Comparison of ENCODE assay signal across 8 cellular contexts in the genomic region with DNA sequence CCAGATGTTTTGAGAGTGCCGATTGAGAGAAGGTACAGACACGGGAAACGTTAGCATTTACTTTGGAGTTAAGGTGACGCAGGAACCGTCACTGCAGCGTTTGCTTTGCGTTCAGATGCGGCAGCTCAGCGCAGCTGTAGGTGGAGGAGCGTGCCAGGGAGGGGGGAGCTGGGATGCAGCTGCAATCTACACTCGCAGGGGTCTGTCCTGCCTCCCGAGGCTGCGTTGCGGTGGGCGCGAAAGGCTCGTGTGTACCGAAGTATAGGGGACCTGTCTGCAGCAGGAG. TPM values are rescaled to one million over a fixed set of nuclear protein-coding genes. Genes with fewer than 3 reads are reported as not detected.
A peak's percentile ranks its signal among the peaks of the same experiment; 100 is the strongest.
DNase-seq lines count a peak whose midpoint lies in the region; ATAC-seq, FAIRE-seq and TF ChIP-seq lines count a peak whose summit lies in the region.

No MANE protein-coding gene starts in this region.

- FAIRE-seq in A549 (lab: Jason Lieb, UNC) = no peak

- intact Hi-C loops in activated T-helper 1 cell treated with anti-CD3 and anti-CD28 coated beads, Interleukin-12 subunit alpha, Interleukin-12 subunit beta, Interleukin-2, Interleukin-4 antibody, amounts not matched to agents 30 ng/mL and 10 ng/mL and 1 ng/mL, durations not matched to agents 14 hours and 24 hours and 36 hours (cut with micrococcal nuclease) = loop anchor here (1.0 kb wide), 1 partner anchor 12 kb away; no protein-coding TSS in a partner anchor

- TF ChIP-seq CTCF in A549 (IDR thresholded peaks at IDR 0.05) = no peak
- no peak for TF ChIP-seq CTCF in GM13976 (IDR thresholded peaks at IDR 0.05; ENCODE audit: borderline replicate concordance, control extremely low read depth, extremely low read depth, insufficient read depth, missing control alignments)
- TF ChIP-seq CTCF in fibroblast of the aortic adventitia (IDR thresholded peaks at IDR 0.05; ENCODE audit: insufficient read depth, low read length) = no peak
- no peak for TF ChIP-seq CTCF in osteocyte (IDR thresholded peaks at IDR 0.05)

- peak overlapping the region; percentile 98 for H3K4me2 ChIP-seq in A549

- H3K9me3 ChIP-seq in A549 = no peaks in the 10 kb centered on the region

- peaks cover 43% of the 10 kb centered on the region for H3K4me1 Mint-ChIP-seq in activated T-helper 1 cell treated with anti-CD3 and anti-CD28 coated beads, Interleukin-12 subunit alpha, Interleukin-12 subunit beta, Interleukin-2, Interleukin-4 antibody, amounts not matched to agents 30 ng/mL and 10 ng/mL and 1 ng/mL, durations not matched to agents 14 hours and 24 hours and 36 hours (ENCODE audit: low read depth)
- peaks cover 30% of the 10 kb centered on the region for H3K4me1 Mint-ChIP-seq in osteocyte (ENCODE audit: unreplicated experiment)

- no peaks in the 10 kb centered on the region for H3K9me3 Mint-ChIP-seq in activated T-helper 1 cell treated with anti-CD3 and anti-CD28 coated beads, Interleukin-12 subunit alpha, Interleukin-12 subunit beta, Interleukin-2, Interleukin-4 antibody, amounts not matched to agents 30 ng/mL and 10 ng/mL and 1 ng/mL, durations not matched to agents 14 hours and 24 hours and 36 hours
- H3K9me3 Mint-ChIP-seq in osteocyte (ENCODE audit: unreplicated experiment) = no peaks in the 10 kb centered on the region

- WGBS in A549 (ENCODE audit: missing lambda C conversion rate) = 1% methylated on average over 18 of the region's 18 CpGs

- peak overlapping the region; percentile 78 to 98 for H3K27ac ChIP-seq in A549

- peak overlapping the region; percentile 97 for H3K4me3 Mint-ChIP-seq in activated T-helper 1 cell treated with anti-CD3 and anti-CD28 coated beads, Interleukin-12 subunit alpha, Interleukin-12 subunit beta, Interleukin-2, Interleukin-4 antibody, amounts not matched to agents 30 ng/mL and 10 ng/mL and 1 ng/mL, durations not matched to agents 14 hours and 24 hours and 36 hours
- H3K4me3 Mint-ChIP-seq in osteocyte (ENCODE audit: unreplicated experiment) = peak overlapping the region; percentile 87

- peak overlapping the region; percentile 90 for H3K27ac Mint-ChIP-seq in activated T-helper 1 cell treated with anti-CD3 and anti-CD28 coated beads, Interleukin-12 subunit alpha, Interleukin-12 subunit beta, Interleukin-2, Interleukin-4 antibody, amounts not matched to agents 30 ng/mL and 10 ng/mL and 1 ng/mL, durations not matched to agents 14 hours and 24 hours and 36 hours
- H3K27ac Mint-ChIP-seq in osteocyte (ENCODE audit: unreplicated experiment) = peak overlapping the region; percentile 92

- TF ChIP-seq POLR2A in A549 (IDR thresholded peaks at IDR 0.05; ENCODE audit: low read length) = no peak

- ATAC-seq in A549 = peak; percentile 71 to 78
- peak; percentile 36 for ATAC-seq in HG02884 (IDR thresholded peaks at IDR 0.05; ENCODE audit: unreplicated experiment)

- peaks cover 18% of the 10 kb centered on the region for H3K4me1 ChIP-seq in A549

- H3K4me3 ChIP-seq in A549 (peak overlapping the region; percentile 86), fibroblast of the aortic adventitia (ENCODE audit: low read depth, low read length) (peak overlapping the region; percentile 88)

- peaks cover 1% of the 10 kb centered on the region for H3K36me3 Mint-ChIP-seq in activated T-helper 1 cell treated with anti-CD3 and anti-CD28 coated beads, Interleukin-12 subunit alpha, Interleukin-12 subunit beta, Interleukin-2, Interleukin-4 antibody, amounts not matched to agents 30 ng/mL and 10 ng/mL and 1 ng/mL, durations not matched to agents 14 hours and 24 hours and 36 hours (ENCODE audit: low read depth)
- H3K36me3 Mint-ChIP-seq in osteocyte (ENCODE audit: unreplicated experiment) = no peaks in the 10 kb centered on the region

- peaks cover 13% of the 10 kb centered on the region for H3K27me3 Mint-ChIP-seq in activated T-helper 1 cell treated with anti-CD3 and anti-CD28 coated beads, Interleukin-12 subunit alpha, Interleukin-12 subunit beta, Interleukin-2, Interleukin-4 antibody, amounts not matched to agents 30 ng/mL and 10 ng/mL and 1 ng/mL, durations not matched to agents 14 hours and 24 hours and 36 hours (ENCODE audit: insufficient read depth)
- H3K27me3 Mint-ChIP-seq in osteocyte (ENCODE audit: unreplicated experiment) = no peaks in the 10 kb centered on the region

- TF ChIP-seq RAD21 in A549 (conservative IDR thresholded peaks at IDR 0.05 in 1 of 2, IDR thresholded peaks at IDR 0.05 in 1 of 2) = no peak

- CTCF ChIA-PET in A549 (lab: Yijun Ruan, JAX) = interaction anchor here (0.9 to 1.1 kb wide), 2 partner anchors 72 to 1794 kb away, joined by 3 read pairs; no protein-coding TSS in a partner anchor

- in situ Hi-C loops in GM13976 (cut with MboI; ENCODE audit: low sequenced_read_pairs, unreplicated experiment) = no loop called here

- peak; percentile 49 to 53 for DNase-seq in A549 (ENCODE audit: low read depth in 1 of 2, low spot score in 1 of 2)
- DNase-seq in GM13976 (ENCODE audit: low spot score) = peak; percentile 65
- DNase-seq in NCI-H2196 treated with DMSO at 0.1 percent for 48 hours (lab: John Stamatoyannopoulos, UW; ENCODE audit: unreplicated experiment) = peak; percentile 90
- DNase-seq in activated T-helper 1 cell treated with anti-CD3 and anti-CD28 coated beads, Interleukin-12 subunit alpha, Interleukin-12 subunit beta, Interleukin-2, Interleukin-4 antibody, amounts not matched to agents 30 ng/mL and 10 ng/mL and 1 ng/mL, durations not matched to agents 14 hours and 24 hours and 36 hours (ENCODE audit: low spot score) = peak; percentile 44
- peak; percentile 55 for DNase-seq in fibroblast of the aortic adventitia (ENCODE audit: low read depth)
- DNase-seq in osteocyte (ENCODE audit: extremely low spot score, unreplicated experiment) = no peak
- DNase-seq in activated effector memory CD4-positive, alpha-beta T cell treated with Interleukin-2 at 50 U/mL for 16 hours = no peak

- no peak for TF ChIP-seq EP300 in A549 (IDR thresholded peaks at IDR 0.05)

- POLR2A ChIA-PET in A549 (lab: Yijun Ruan, JAX) = interaction anchor here (0.5 to 1.0 kb wide), 2 partner anchors 13 to 23 kb away, joined by 3 to 4 read pairs; a partner anchor contains a TSS

TF ChIP-seq in A549, 52 proteins besides CTCF, POLR2A, EP300 and RAD21 (continues in another document):
- TF ChIP-seq FOSB (CRISPR knock-in tag; IDR thresholded peaks at IDR 0.05) (no peak), MYC (IDR thresholded peaks at IDR 0.05; ENCODE audit: borderline replicate concordance, low read length) (no peak), HEYL (CRISPR knock-in tag; IDR thresholded peaks at IDR 0.05) (no peak), RCOR1 (IDR thresholded peaks at IDR 0.05; ENCODE audit: low read depth, low read length) (no peak), MAFK (IDR thresholded peaks at IDR 0.05; ENCODE audit: partially characterized antibody) (no peak), PHF8 (IDR thresholded peaks at IDR 0.05; ENCODE audit: borderline replicate concordance, low read depth) (no peak)
- TF ChIP-seq, protein P1, sequence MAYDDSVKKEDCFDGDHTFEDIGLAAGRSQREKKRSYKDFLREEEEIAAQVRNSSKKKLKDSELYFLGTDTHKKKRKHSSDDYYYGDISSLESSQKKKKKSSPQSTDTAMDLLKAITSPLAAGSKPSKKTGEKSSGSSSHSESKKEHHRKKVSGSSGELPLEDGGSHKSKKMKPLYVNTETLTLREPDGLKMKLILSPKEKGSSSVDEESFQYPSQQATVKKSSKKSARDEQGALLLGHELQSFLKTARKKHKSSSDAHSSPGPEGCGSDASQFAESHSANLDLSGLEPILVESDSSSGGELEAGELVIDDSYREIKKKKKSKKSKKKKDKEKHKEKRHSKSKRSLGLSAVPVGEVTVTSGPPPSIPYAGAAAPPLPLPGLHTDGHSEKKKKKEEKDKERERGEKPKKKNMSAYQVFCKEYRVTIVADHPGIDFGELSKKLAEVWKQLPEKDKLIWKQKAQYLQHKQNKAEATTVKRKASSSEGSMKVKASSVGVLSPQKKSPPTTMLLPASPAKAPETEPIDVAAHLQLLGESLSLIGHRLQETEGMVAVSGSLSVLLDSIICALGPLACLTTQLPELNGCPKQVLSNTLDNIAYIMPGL (CRISPR knock-in tag; IDR thresholded peaks at IDR 0.05; ENCODE audit: borderline replicate concordance) = no peak

RNA-seq across cellular contexts. Expression of a gene that starts 0.4 kb away (rescaled TPM):
- polyA plus RNA-seq in A549 (2011; rRNA removed) = 24.8 and 37.3 TPM in 2 replicates
- polyA plus RNA-seq in A549 (2012; cell fraction: cytosol; rRNA removed) = 4.9 and 5.8 TPM in 2 replicates
- polyA plus RNA-seq in A549 (2012; cell fraction: nucleus; rRNA removed) = 2.2 TPM in 2 replicates
- 19.8 to 22.2 TPM (median 20.9 TPM) in 3 replicates for polyA plus RNA-seq in A549 (2017; fragmentation: RNase III; extraction: RNeasy Plus Mini Kit Qiagen cat#74134 plus additional on column Dnase treatment)
- 11.0 and 11.3 TPM in 2 replicates for polyA minus RNA-seq in A549 (2011; rRNA and poly(A)+ RNA removed)
- 59.0 and 77.2 TPM in 2 replicates for total RNA-seq in activated T-helper 1 cell treated with anti-CD3 and anti-CD28 coated beads, Interleukin-12 subunit alpha, Interleukin-12 subunit beta, Interleukin-2, Interleukin-4 antibody, amounts not matched to agents 30 ng/mL and 10 ng/mL and 1 ng/mL, durations not matched to agents 14 hours and 24 hours and 36 hours
- 30.4 and 40.2 TPM in 2 replicates for total RNA-seq in fibroblast of the aortic adventitia (ENCODE audit: low replicate concordance)
- 67.2 and 84.3 TPM in 2 replicates for total RNA-seq in osteocyte

RNA-seq across cellular contexts. Expression of a gene that starts 12.6 kb away (rescaled TPM):
- polyA plus RNA-seq in A549 (2011; rRNA removed) (8.0 and 8.2 TPM in 2 replicates), A549 (2017; fragmentation: RNase III; extraction: RNeasy Plus Mini Kit Qiagen cat#74134 plus additional on column Dnase treatment) (5.7 to 6.5 TPM (median 6.1 TPM) in 3 replicates)
- 5.3 and 8.0 TPM in 2 replicates for polyA plus RNA-seq in A549 (2012; cell fraction: cytosol; rRNA removed)
- 11.5 and 15.4 TPM in 2 replicates for polyA plus RNA-seq in A549 (2012; cell fraction: nucleus; rRNA removed)
- polyA minus RNA-seq in A549 (2011; rRNA and poly(A)+ RNA removed) = 13.2 and 16.6 TPM in 2 replicates
- total RNA-seq in activated T-helper 1 cell treated with anti-CD3 and anti-CD28 coated beads, Interleukin-12 subunit alpha, Interleukin-12 subunit beta, Interleukin-2, Interleukin-4 antibody, amounts not matched to agents 30 ng/mL and 10 ng/mL and 1 ng/mL, durations not matched to agents 14 hours and 24 hours and 36 hours = 44.7 and 45.2 TPM in 2 replicates
- total RNA-seq in fibroblast of the aortic adventitia (ENCODE audit: low replicate concordance) (17.2 and 22.3 TPM in 2 replicates), osteocyte (30.3 and 30.7 TPM in 2 replicates)

RNA-seq across cellular contexts. Expression of a gene that starts 41.8 kb away (rescaled TPM):
- 44.6 and 66.0 TPM in 2 replicates for polyA plus RNA-seq in A549 (2011; rRNA removed)
- polyA plus RNA-seq in A549 (2012; cell fraction: cytosol; rRNA removed) = 11.0 and 13.3 TPM in 2 replicates
- 11.4 and 18.7 TPM in 2 replicates for polyA plus RNA-seq in A549 (2012; cell fraction: nucleus; rRNA removed)
- 12.1 to 14.2 TPM (median 12.6 TPM) in 3 replicates for polyA plus RNA-seq in A549 (2017; fragmentation: RNase III; extraction: RNeasy Plus Mini Kit Qiagen cat#74134 plus additional on column Dnase treatment)
- 62.9 and 69.4 TPM in 2 replicates for polyA minus RNA-seq in A549 (2011; rRNA and poly(A)+ RNA removed)
- total RNA-seq in activated T-helper 1 cell treated with anti-CD3 and anti-CD28 coated beads, Interleukin-12 subunit alpha, Interleukin-12 subunit beta, Interleukin-2, Interleukin-4 antibody, amounts not matched to agents 30 ng/mL and 10 ng/mL and 1 ng/mL, durations not matched to agents 14 hours and 24 hours and 36 hours = 50.0 and 57.8 TPM in 2 replicates
- total RNA-seq in fibroblast of the aortic adventitia (ENCODE audit: low replicate concordance) = 47.3 and 91.1 TPM in 2 replicates
- 70.2 and 73.1 TPM in 2 replicates for total RNA-seq in osteocyte

Comparison
In these comparisons a context has a peak if more than half of its experiments do, and no peak if none do; other contexts are left out.
1. DNase-seq: peak in A549 (2 of 2), GM13976 (single experiment), NCI-H2196 treated with DMSO at 0.1 percent for 48 hours (single experiment), activated T-helper 1 cell treated with anti-CD3 and anti-CD28 coated beads, Interleukin-12 subunit alpha, Interleukin-12 subunit beta, Interleukin-2, Interleukin-4 antibody, amounts not matched to agents 30 ng/mL and 10 ng/mL and 1 ng/mL, durations not matched to agents 14 hours and 24 hours and 36 hours (single experiment) and fibroblast of the aortic adventitia (single experiment); none in osteocyte (single experiment) and activated effector memory CD4-positive, alpha-beta T cell treated with Interleukin-2 at 50 U/mL for 16 hours (single experiment).